ENCODE assay signal across 18 cellular contexts in the genomic region with DNA sequence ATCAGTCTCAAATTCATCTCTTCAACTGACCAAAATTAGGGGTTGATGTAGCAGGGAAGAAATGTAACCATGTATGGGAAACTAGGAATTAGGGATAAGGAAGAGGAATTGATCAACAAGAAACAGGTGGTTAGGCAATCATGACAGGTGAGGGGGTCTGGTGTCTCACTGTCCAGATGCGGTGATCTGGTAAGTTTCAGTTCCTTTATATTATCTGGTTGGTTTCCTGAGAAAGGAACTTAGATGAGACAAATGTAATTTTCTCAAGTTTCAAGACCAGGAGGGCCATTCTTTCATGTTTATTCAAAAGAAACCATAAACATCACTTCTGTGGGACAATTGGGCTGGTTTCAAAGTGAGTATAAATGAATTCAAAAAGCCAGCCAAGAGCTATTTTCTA.
DNase-seq lines count a peak whose midpoint lies in the region; ATAC-seq lines count a peak whose summit lies in the region.
"Had no signal": no experiment of that assay in that cellular context is flagged by ENCODE, and none has a peak within 500 bp of the region (broad histone marks: within the 10 kb centered on the region; RNA-seq: fewer than 3 reads in every experiment).

No MANE protein-coding gene starts in this region.

- H3K4me3 Mint-ChIP-seq in stimulated activated naive CD8-positive, alpha-beta T cell treated with anti-CD3 and anti-CD28 coated beads, Interleukin-15, amount 100 ng/mL, for 72 hours: no peak overlapping the region
- H3K4me3 Mint-ChIP-seq: effector memory CD8-positive, alpha-beta T cell; nephron had no signal

- no peak for DNase-seq in stimulated activated naive CD8-positive, alpha-beta T cell treated with anti-CD3 and anti-CD28 coated beads, Interleukin-15, amount 100 ng/mL, for 72 hours
- no peak for DNase-seq in Ammon's horn (ENCODE audit: low spot score)
- DNase-seq in HK-2 (ENCODE audit: unreplicated experiment): no peak
- DNase-seq in NCI-H187 (lab: John Stamatoyannopoulos, UW): no peak
- DNase-seq: activated gamma-delta T cell treated with Interleukin-2 at 50 U/mL for 16 hours; brain microvascular endothelial cell; effector memory CD8-positive, alpha-beta T cell; HCEC 1CT; heart left ventricle; KG1; NCI-H2171; PC-3; right lobe of liver had no signal

- no peaks in the 10 kb centered on the region for H3K4me1 Mint-ChIP-seq in stimulated activated naive CD8-positive, alpha-beta T cell treated with anti-CD3 and anti-CD28 coated beads, Interleukin-15, amount 100 ng/mL, for 72 hours
- H3K4me1 Mint-ChIP-seq: nephron had no signal

- no peaks in the 10 kb centered on the region for H3K27me3 Mint-ChIP-seq in stimulated activated naive CD8-positive, alpha-beta T cell treated with anti-CD3 and anti-CD28 coated beads, Interleukin-15, amount 100 ng/mL, for 72 hours
- H3K27me3 Mint-ChIP-seq: effector memory CD8-positive, alpha-beta T cell had no signal

- peaks cover 7 to 18% of the 10 kb centered on the region in 2 donors for H3K9me3 Mint-ChIP-seq in stimulated activated naive CD8-positive, alpha-beta T cell treated with anti-CD3 and anti-CD28 coated beads, Interleukin-15, amount 100 ng/mL, for 72 hours

- H3K27ac Mint-ChIP-seq in stimulated activated naive CD8-positive, alpha-beta T cell treated with anti-CD3 and anti-CD28 coated beads, Interleukin-15, amount 100 ng/mL, for 72 hours: no peak overlapping the region
- H3K27ac Mint-ChIP-seq: effector memory CD8-positive, alpha-beta T cell; nephron had no signal

- ATAC-seq in GM19324 (IDR thresholded peaks at IDR 0.05; ENCODE audit: low FRiP score, unreplicated experiment) (peak; percentile 90), HG02610 (IDR thresholded peaks at IDR 0.05; ENCODE audit: unreplicated experiment) (peak; percentile 93), HG03342 (IDR thresholded peaks at IDR 0.05; ENCODE audit: unreplicated experiment) (peak; percentile 94)
- ATAC-seq in stimulated activated naive CD8-positive, alpha-beta T cell treated with anti-CD3 and anti-CD28 coated beads, Interleukin-15, amount 100 ng/mL, for 72 hours: no peak
- ATAC-seq: effector memory CD8-positive, alpha-beta T cell; heart left ventricle; left lobe of liver; PC-3; right lobe of liver had no signal
